ENCODE assay signal across 8 cellular contexts in the genomic region with DNA sequence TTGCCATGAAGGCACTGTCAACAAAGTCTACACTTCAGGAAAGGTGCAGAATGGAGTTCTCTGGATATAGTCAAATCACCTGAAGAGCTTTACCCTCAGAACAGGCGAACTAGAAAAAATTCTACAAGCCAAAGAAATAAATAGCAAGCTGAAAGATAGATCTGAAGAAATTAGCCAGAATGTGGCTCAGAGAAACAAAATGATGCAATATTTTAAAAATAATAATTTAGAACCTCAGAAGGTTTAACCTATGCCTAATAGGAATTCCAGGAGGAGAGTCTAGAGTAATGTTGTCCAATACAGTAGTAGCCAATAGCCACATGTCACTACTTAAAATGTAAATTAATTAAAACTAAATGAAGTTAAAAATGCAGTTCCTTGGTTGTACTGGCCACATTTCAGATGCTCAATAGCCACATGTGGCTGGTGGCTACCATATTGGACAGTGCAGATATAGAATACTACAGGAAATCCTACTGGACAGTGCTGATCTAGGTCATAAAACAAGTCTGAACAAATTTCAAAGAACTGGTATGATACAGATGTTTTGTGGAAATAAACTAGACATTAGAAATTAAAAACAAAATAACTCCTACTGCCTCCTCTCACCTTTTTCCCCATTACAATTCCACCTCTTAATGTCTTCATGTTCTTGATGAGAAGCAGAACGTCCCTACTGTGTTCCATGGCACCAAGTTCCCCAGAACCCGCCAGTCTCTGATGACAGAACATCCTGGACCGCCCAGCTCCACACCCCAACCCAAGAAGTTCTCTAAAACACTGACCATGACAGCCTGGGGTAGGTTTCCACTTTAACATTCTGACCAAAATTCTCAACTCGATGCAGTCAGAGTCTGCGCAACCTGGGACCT. TPM values are rescaled to one million over a fixed set of nuclear protein-coding genes. Genes with fewer than 3 reads are reported as not detected.
DNase-seq lines count a peak whose midpoint lies in the region; ATAC-seq and TF ChIP-seq lines count a peak whose summit lies in the region.

No MANE protein-coding gene starts in this region.

- intact Hi-C loops in body of pancreas (cut with DNase I) = no loop called here

- no peak for TF ChIP-seq CTCF in AG04450 (IDR thresholded peaks at IDR 0.05; ENCODE audit: low read depth, low read length)
- no peak for TF ChIP-seq CTCF in body of pancreas (IDR thresholded peaks at IDR 0.05)
- no peak for TF ChIP-seq CTCF in liver (IDR thresholded peaks at IDR 0.05; ENCODE audit: low read depth, low read length, missing input control)
- TF ChIP-seq CTCF in tibial nerve (IDR thresholded peaks at IDR 0.05) = no peak

- H3K27ac ChIP-seq in AG04450 (ENCODE audit: low read depth, low read length) (peak overlapping the region; percentile 21), body of pancreas (peak overlapping the region; percentile 77 to 91 (median 91)), liver (ENCODE audit: low read depth in 1 of 2, low read length in 2 of 2) (peak overlapping the region; percentile 81 to 83), tibial nerve (peak overlapping the region; percentile 84 to 98 (median 90))

- TF ChIP-seq RAD21 in liver (IDR thresholded peaks at IDR 0.05) = no peak

- DNase-seq in AG04450 (ENCODE audit: low read depth, low spot score) (no peak), body of pancreas (no peak), tibial nerve (ENCODE audit: low spot score in 2 of 2) (no peak), hippocampal formation (lab: John Stamatoyannopoulos, UW) (no peak), NCI-H2107 (lab: John Stamatoyannopoulos, UW) (no peak)

- H3K9me3 ChIP-seq in AG04450 (ENCODE audit: control insufficient read depth, insufficient read depth, low read length) (peaks cover 4% of the 10 kb centered on the region), body of pancreas (no peaks in the 10 kb centered on the region), liver (ENCODE audit: control insufficient read depth in 4 of 4, low read length in 3 of 4) (no peaks in the 10 kb centered on the region), tibial nerve (peaks cover 0 to 5% (median 0%) of the 10 kb centered on the region in 4 donors)

- H3K4me3 ChIP-seq in AG04450 (ENCODE audit: low read depth, low read length) (peak overlapping the region; percentile 98), body of pancreas (peak overlapping the region; percentile 52 to 85), liver (ENCODE audit: low read depth in 1 of 3, low read length in 3 of 3) (peak overlapping the region; percentile 68 to 75 (median 71)), tibial nerve (peak overlapping the region; percentile 60 to 91 (median 68))

- H3K4me1 ChIP-seq in body of pancreas = peaks cover 19% of the 10 kb centered on the region
- H3K4me1 ChIP-seq in liver (ENCODE audit: control insufficient read depth in 4 of 4, insufficient read depth in 4 of 4, low read length in 3 of 4) = peaks cover 4 to 20% (median 10%) of the 10 kb centered on the region in 4 donors
- peaks cover 0 to 41% (median 12%) of the 10 kb centered on the region in 4 donors for H3K4me1 ChIP-seq in tibial nerve

- CTCF ChIA-PET in AG04450 (lab: Charles Lee) = interaction anchor here (1.3 to 2.1 kb wide), 2 partner anchors 33 to 36 kb away, joined by 5 to 6 read pairs; no protein-coding TSS in a partner anchor

- ATAC-seq in GM19438 (IDR thresholded peaks at IDR 0.05; ENCODE audit: low read depth, unreplicated experiment) (peak; percentile 36), HG03469 (IDR thresholded peaks at IDR 0.05; ENCODE audit: unreplicated experiment) (peak; percentile 25), body of pancreas (no peak)

- 16 to 25% methylated on average over 4 to 6 of the region's 6 CpGs for WGBS in body of pancreas, 2 donors
- 17% methylated on average over 6 of the region's 6 CpGs for WGBS in liver
- WGBS in tibial nerve, 2 donors = 16 to 18% methylated on average over 6 of the region's 6 CpGs

- POLR2A ChIA-PET in AG04450 (lab: Yijun Ruan, JAX) = interaction anchor here (1.5 kb wide), 1 partner anchor 197 kb away, joined by 5 read pairs; the partner anchor contains the start of genes CAB39L and SETDB2

- H3K36me3 ChIP-seq in body of pancreas (replicated peaks in 1 of 2; ENCODE audit: insufficient read depth in 1 of 2, low read depth in 2 of 2) (no peaks in the 10 kb centered on the region), liver (ENCODE audit: control insufficient read depth in 4 of 4, insufficient read depth in 3 of 4, low read depth in 1 of 4, low read length in 3 of 4) (peaks cover 0 to 3% (median 2%) of the 10 kb centered on the region in 4 donors), tibial nerve (peaks cover 0 to 15% (median 0%) of the 10 kb centered on the region in 3 donors)

- H3K27me3 ChIP-seq in AG04450 (ENCODE audit: control insufficient read depth, insufficient read depth, low read length) = no peaks in the 10 kb centered on the region
- H3K27me3 ChIP-seq in body of pancreas = no peaks in the 10 kb centered on the region
- H3K27me3 ChIP-seq in liver (ENCODE audit: control insufficient read depth in 4 of 4, insufficient read depth in 4 of 4, low read length in 3 of 4) = no peaks in the 10 kb centered on the region
- no peaks in the 10 kb centered on the region for H3K27me3 ChIP-seq in tibial nerve

- TF ChIP-seq POLR2A in body of pancreas (IDR thresholded peaks at IDR 0.05) = no peak
- TF ChIP-seq POLR2A in tibial nerve (IDR thresholded peaks at IDR 0.05) = no peak

- H3K9ac ChIP-seq in liver (ENCODE audit: low read depth in 1 of 2, low read length in 2 of 2) = peak overlapping the region; percentile 80 to 95

- no peak for TF ChIP-seq EP300 in tibial nerve (IDR thresholded peaks at IDR 0.05)

TF ChIP-seq in liver, 16 proteins besides CTCF, POLR2A, EP300 and RAD21:
- TF ChIP-seq GABPA (IDR thresholded peaks at IDR 0.05 in 1 of 2, conservative IDR thresholded peaks at IDR 0.05 in 1 of 2) (no peak), HNF4G (IDR thresholded peaks at IDR 0.05) (no peak), ATF3 (IDR thresholded peaks at IDR 0.05) (no peak), RXRA (IDR thresholded peaks at IDR 0.05) (no peak), HNF4A (conservative IDR thresholded peaks at IDR 0.05) (no peak), EGR1 (IDR thresholded peaks at IDR 0.05; ENCODE audit: low read depth in 2 of 2) (no peak), YY1 (IDR thresholded peaks at IDR 0.05) (no peak), FOXA2 (IDR thresholded peaks at IDR 0.05) (no peak), SP1 (IDR thresholded peaks at IDR 0.05) (no peak)
- TF ChIP-seq, protein P1, sequence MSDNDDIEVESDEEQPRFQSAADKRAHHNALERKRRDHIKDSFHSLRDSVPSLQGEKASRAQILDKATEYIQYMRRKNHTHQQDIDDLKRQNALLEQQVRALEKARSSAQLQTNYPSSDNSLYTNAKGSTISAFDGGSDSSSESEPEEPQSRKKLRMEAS (IDR thresholded peaks at IDR 0.05) = no peak

RNA-seq across cellular contexts. Expression of gene CDADC1, which starts 0.6 kb away (rescaled TPM):
- polyA plus RNA-seq in AG04450 (2011; rRNA removed) (3.2 and 6.4 TPM in 2 replicates), liver (1 to 10 TPM; 3.0 to 6.1 TPM)
- 1.4 and 2.0 TPM in 2 replicates for polyA minus RNA-seq in AG04450 (2011; rRNA and poly(A)+ RNA removed)
- total RNA-seq in body of pancreas (1 to 10 TPM; 3.9 to 5.6 TPM), liver (1 to 10 TPM; 3.2 to 5.9 TPM), tibial nerve (10 to 100 TPM in 3 of 4 donors, 1 to 10 TPM in 1; 9.0 to 19.5 (median 14.1) TPM)

RNA-seq across cellular contexts. Expression of gene MLNR, which starts 26.9 kb away (rescaled TPM):
- polyA plus RNA-seq in AG04450 (2011; rRNA removed) (not detected in 2 replicates), liver (not detected)
- polyA minus RNA-seq in AG04450 (2011; rRNA and poly(A)+ RNA removed) = not detected in 2 replicates
- total RNA-seq in body of pancreas (not detected), liver (under 1 TPM in 1 of 2 donors, not detected in 1; 0.09 TPM), tibial nerve (under 1 TPM in 1 of 4 donors, not detected in 3; 0.42 TPM)

Comparison
In these comparisons a context has a peak if more than half of its experiments do, and no peak if none do; other contexts are left out.
1. H3K27ac ChIP-seq: peak in every context shown above with its lines; median percentile 91 in body of pancreas; 90 in tibial nerve; 82 in liver; 21 in AG04450.